In the genomic region with DNA sequence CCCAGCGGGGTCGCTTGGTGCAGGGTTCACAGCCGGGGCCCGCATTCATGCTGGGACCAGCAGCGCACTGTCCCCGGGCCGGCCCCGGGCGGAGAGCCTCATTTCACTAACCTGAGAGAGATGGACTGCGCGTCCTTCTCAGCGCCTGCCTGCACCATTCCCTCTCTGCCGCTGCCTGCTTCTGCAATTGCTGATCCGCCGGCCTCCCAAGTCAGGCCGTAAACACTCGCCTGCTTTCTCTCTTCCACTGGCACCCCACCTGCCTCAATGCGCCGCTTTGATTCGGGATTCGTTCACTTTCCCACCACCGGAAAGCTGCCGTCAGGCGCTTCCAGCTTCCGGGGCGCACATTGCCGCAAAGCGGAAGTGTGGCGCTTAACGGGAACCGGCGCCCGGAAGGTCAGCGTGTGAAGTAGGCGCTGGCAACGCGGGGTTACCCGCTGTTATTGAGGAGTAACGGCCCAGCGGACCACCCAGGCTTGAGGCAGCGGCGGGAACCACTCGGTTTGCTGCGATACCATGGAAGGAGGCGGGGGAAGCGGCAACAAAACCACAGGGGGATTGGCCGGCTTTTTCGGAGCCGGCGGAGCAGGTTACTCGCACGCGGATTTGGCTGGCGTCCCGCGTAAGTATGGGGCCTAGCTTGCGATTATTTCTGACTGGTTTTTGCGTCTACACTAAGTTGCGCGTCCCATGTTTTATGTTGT, we compare ENCODE assay signal across 8 cellular contexts. TPM values are rescaled to one million over a fixed set of nuclear protein-coding genes. Genes with fewer than 3 reads are reported as not detected.
DNase-seq lines count a peak whose midpoint lies in the region; ATAC-seq, FAIRE-seq and TF ChIP-seq lines count a peak whose summit lies in the region.
"Not testable (repeated sequence)": the region's sequence is repeated elsewhere in the genome, so short reads cannot be mapped to it uniquely, and the experiment has no call there.

A gene with protein sequence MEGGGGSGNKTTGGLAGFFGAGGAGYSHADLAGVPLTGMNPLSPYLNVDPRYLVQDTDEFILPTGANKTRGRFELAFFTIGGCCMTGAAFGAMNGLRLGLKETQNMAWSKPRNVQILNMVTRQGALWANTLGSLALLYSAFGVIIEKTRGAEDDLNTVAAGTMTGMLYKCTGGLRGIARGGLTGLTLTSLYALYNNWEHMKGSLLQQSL (plus strand): TSS at position 384 of the 707 bp plus-strand sequence. CDS start 136 bp downstream, at position 520.

- not testable (repeated sequence) for H3K36me3 ChIP-seq in bronchial epithelial cell (ENCODE audit: control insufficient read depth, insufficient read depth, low read length); skeletal muscle tissue (ENCODE audit: control insufficient read depth in 3 of 3, insufficient read depth in 3 of 3, low read length in 3 of 3)

- peaks cover 6 to 17% (median 9%) of the 10 kb centered on the region in 3 donors for H3K4me1 ChIP-seq in skeletal muscle tissue (ENCODE audit: control insufficient read depth in 3 of 3, insufficient read depth in 3 of 3, low read length in 3 of 3)

- in situ Hi-C loops in ACHN (cut with HindIII; ENCODE audit: low pct_ligation_motif_present, low pct_unique_long_range_greater_than_20kb, low sequenced_read_pairs): not testable (repeated sequence)

- H3K9me3 ChIP-seq in skeletal muscle tissue (ENCODE audit: control insufficient read depth in 3 of 3, low read length in 3 of 3): not testable (repeated sequence)

- TF ChIP-seq CTCF in bronchial epithelial cell (IDR thresholded peaks at IDR 0.05; ENCODE audit: insufficient read depth, low read length, severe bottlenecking): not testable (repeated sequence)

- H3K27me3 ChIP-seq in bronchial epithelial cell (ENCODE audit: control insufficient read depth, insufficient read depth, low read length); skeletal muscle tissue (ENCODE audit: control insufficient read depth in 3 of 3, insufficient read depth in 3 of 3, low read length in 3 of 3): not testable (repeated sequence)

- peak within 1 kb of the TSS; percentile 70 for H3K27ac ChIP-seq in skeletal muscle tissue (ENCODE audit: low read depth, low read length)

- DNase-seq in ACHN (peak; percentile 92), NCI-H226 (peak; percentile 83), bronchial epithelial cell (ENCODE audit: low read depth) (peak; percentile 68), iPS-NIHi11 (ENCODE audit: low spot score) (peak; percentile 62)
- peak; percentile 64 to 78 (median 71) for DNase-seq in activated CD4-positive, CD25-positive, alpha-beta regulatory T cell (lab: John Stamatoyannopoulos, UW)

- peak within 1 kb of the TSS; percentile 86 to 89 (median 86) for H3K9ac ChIP-seq in skeletal muscle tissue (ENCODE audit: low read depth in 1 of 3, low read length in 3 of 3)

- H3K4me3 ChIP-seq in bronchial epithelial cell (ENCODE audit: low read depth, low read length) (peak within 1 kb of the TSS; percentile 65), skeletal muscle tissue (ENCODE audit: low read length in 3 of 3) (peak within 1 kb of the TSS; percentile 81 to 91 (median 86))

- peak; percentile 47 for ATAC-seq in GM18870 (IDR thresholded peaks at IDR 0.05; ENCODE audit: unreplicated experiment)
- peak; percentile 83 for ATAC-seq in HG03108 (IDR thresholded peaks at IDR 0.05; ENCODE audit: unreplicated experiment)

- not testable (repeated sequence) for FAIRE-seq in bronchial epithelial cell (lab: Jason Lieb, UNC)

RNA-seq across cellular contexts. Expression of the gene that starts here (rescaled TPM):
- 86.4 and 114 TPM in 2 replicates for total RNA-seq in bronchial epithelial cell
- total RNA-seq in skeletal muscle tissue: 61.6 TPM

Comparison
In these comparisons a context has a peak if more than half of its experiments do, and no peak if none do; other contexts are left out.
1. Peak in every context shown above with its lines: DNase-seq, ATAC-seq, H3K4me3 ChIP-seq and H3K27ac ChIP-seq.